Comparison of ENCODE assay signal across 14 cellular contexts in genomic region chr7:30844483-30844874, GRCh38.
A peak's percentile ranks its signal among the peaks of the same experiment; 100 is the strongest.
DNase-seq lines count a peak whose midpoint lies in the region; ATAC-seq and TF ChIP-seq lines count a peak whose summit lies in the region.
"Had no signal": no experiment of that assay in that cellular context is flagged by ENCODE, and none has a peak within 500 bp of the region (broad histone marks: within the 10 kb centered on the region; RNA-seq: fewer than 3 reads in every experiment).

No MANE protein-coding gene starts in this region.

- no peak overlapping the region for H2AFZ ChIP-seq in GM23338
- H2AFZ ChIP-seq: PC-9 had no signal

- no peak overlapping the region for H3K4me2 ChIP-seq in GM23338
- H3K4me2 ChIP-seq: PC-9 had no signal

- ATAC-seq in activated T-helper 17 cell treated with anti-CD3 and anti-CD28 coated beads, Interleukin-2, amount 50 U/mL, for 72 hours (replicated peaks), result peak; percentile 3
- no peak for ATAC-seq in left lung
- ATAC-seq in upper lobe of left lung (ENCODE audit: low FRiP score in 2 of 2), result no peak
- ATAC-seq in HG03139 (IDR thresholded peaks at IDR 0.05; ENCODE audit: unreplicated experiment), result no peak
- ATAC-seq in GM23338, result no peak
- ATAC-seq: HepG2 had no signal

- H3K27ac ChIP-seq in left lung (peak overlapping the region; percentile 55 to 62), spleen (peak overlapping the region in 1 of 8 donors; percentile 68), upper lobe of left lung (peak overlapping the region; percentile 77 to 92 (median 82)), GM23338 (ENCODE audit: low read depth) (no peak overlapping the region)
- H3K27ac ChIP-seq: PC-9 had no signal

- no peaks in the 10 kb centered on the region for H3F3A ChIP-seq in GM23338 (replicated peaks; ENCODE audit: low read depth)

- intact Hi-C loops in left lung (cut with DNase I) (no loop called here), spleen (cut with DNase I; ENCODE audit: low total_unique reads) (no loop called here)

- no peaks in the 10 kb centered on the region for H3K27me3 ChIP-seq in left lung
- H3K27me3 ChIP-seq in spleen (replicated peaks in 1 of 7), result no peaks in the 10 kb centered on the region
- no peaks in the 10 kb centered on the region for H3K27me3 ChIP-seq in upper lobe of left lung
- H3K27me3 ChIP-seq in GM23338 (ENCODE audit: insufficient read depth), result no peaks in the 10 kb centered on the region

- H3K27ac Mint-ChIP-seq in activated T-helper 17 cell treated with anti-CD3 and anti-CD28 coated beads, Interleukin-2, amount 50 U/mL, for 72 hours, result no peak overlapping the region
- no peak overlapping the region for H3K27ac Mint-ChIP-seq in GM23338

- H3K4me3 ChIP-seq in left lung (no peak overlapping the region), spleen (no peak overlapping the region), upper lobe of left lung (no peak overlapping the region), GM23338 (no peak overlapping the region)
- H3K4me3 ChIP-seq: PC-9 had no signal

- H3K79me2 ChIP-seq in GM23338 (replicated peaks; ENCODE audit: insufficient read depth), result no peaks in the 10 kb centered on the region

- peaks cover 4% of the 10 kb centered on the region for H3K4me1 Mint-ChIP-seq in activated T-helper 17 cell treated with anti-CD3 and anti-CD28 coated beads, Interleukin-2, amount 50 U/mL, for 72 hours
- H3K4me1 Mint-ChIP-seq in GM23338, result peaks cover 4% of the 10 kb centered on the region; the same call in 1 of the 3 replicates

- WGBS in spleen, 5 donors, result 69 to 93% (median 87%) methylated on average over 3 to 4 of the region's 4 CpGs
- WGBS in upper lobe of left lung, 2 donors, result 84 to 95% methylated on average over 4 of the region's 4 CpGs

- TF ChIP-seq CTCF in left lung (IDR thresholded peaks at IDR 0.05) (no peak), spleen (IDR thresholded peaks at IDR 0.05 in 8 of 11, conservative IDR thresholded peaks at IDR 0.05 in 3 of 11) (no peak), upper lobe of left lung (IDR thresholded peaks at IDR 0.05) (no peak), GM23338 (conservative IDR thresholded peaks at IDR 0.05; ENCODE audit: low read depth in 2 of 2) (no peak)

- H3K9me2 ChIP-seq in GM23338 (ENCODE audit: insufficient read depth), result no peaks in the 10 kb centered on the region

- no peaks in the 10 kb centered on the region for H3K9me3 Mint-ChIP-seq in activated T-helper 17 cell treated with anti-CD3 and anti-CD28 coated beads, Interleukin-2, amount 50 U/mL, for 72 hours
- no peaks in the 10 kb centered on the region for H3K9me3 Mint-ChIP-seq in GM23338

- no peak for TF ChIP-seq POLR2A in spleen (IDR thresholded peaks at IDR 0.05)
- TF ChIP-seq POLR2A in upper lobe of left lung (IDR thresholded peaks at IDR 0.05), result no peak

- no peak overlapping the region for H3K4me3 Mint-ChIP-seq in activated T-helper 17 cell treated with anti-CD3 and anti-CD28 coated beads, Interleukin-2, amount 50 U/mL, for 72 hours
- no peak overlapping the region for H3K4me3 Mint-ChIP-seq in GM23338

- no peaks in the 10 kb centered on the region for H4K20me1 ChIP-seq in GM23338 (replicated peaks; ENCODE audit: insufficient read depth)

- no peaks in the 10 kb centered on the region for H3K36me3 Mint-ChIP-seq in activated T-helper 17 cell treated with anti-CD3 and anti-CD28 coated beads, Interleukin-2, amount 50 U/mL, for 72 hours (ENCODE audit: low read depth)
- H3K36me3 Mint-ChIP-seq in GM23338 (ENCODE audit: low read depth), result no peaks in the 10 kb centered on the region

- H3K27me3 Mint-ChIP-seq in activated T-helper 17 cell treated with anti-CD3 and anti-CD28 coated beads, Interleukin-2, amount 50 U/mL, for 72 hours, result no peaks in the 10 kb centered on the region
- peaks cover 12% of the 10 kb centered on the region for H3K27me3 Mint-ChIP-seq in GM23338 (ENCODE audit: insufficient read depth, low read depth, poor library complexity)

- H3K9me3 ChIP-seq in left lung, result no peaks in the 10 kb centered on the region
- H3K9me3 ChIP-seq in spleen, result no peaks in the 10 kb centered on the region
- no peaks in the 10 kb centered on the region for H3K9me3 ChIP-seq in upper lobe of left lung

- no peak for TF ChIP-seq EP300 in upper lobe of left lung (IDR thresholded peaks at IDR 0.05)

- no peaks in the 10 kb centered on the region for H3K36me3 ChIP-seq in left lung
- peaks cover 0 to 11% (median 0%) of the 10 kb centered on the region in 6 donors for H3K36me3 ChIP-seq in spleen
- H3K36me3 ChIP-seq in upper lobe of left lung, result peaks cover 0 to 13% (median 3%) of the 10 kb centered on the region in 4 donors
- H3K36me3 ChIP-seq in GM23338 (ENCODE audit: insufficient read depth), result no peaks in the 10 kb centered on the region

- DNase-seq in left lung (no peak), spleen (peak; percentile 48), upper lobe of left lung (no peak), GM23338 (ENCODE audit: low spot score) (no peak), HK-2 (ENCODE audit: unreplicated experiment) (no peak)
- DNase-seq: EL, KG1, NCI-H146, NCI-H2081, NCI-H774, PC-9 had no signal

- peaks cover 19 to 25% of the 10 kb centered on the region in 2 donors for H3K4me1 ChIP-seq in left lung
- H3K4me1 ChIP-seq in spleen, result peaks cover 2 to 30% (median 8%) of the 10 kb centered on the region in 6 donors
- H3K4me1 ChIP-seq in upper lobe of left lung, result peaks cover 23 to 64% (median 54%) of the 10 kb centered on the region in 4 donors
- no peaks in the 10 kb centered on the region for H3K4me1 ChIP-seq in GM23338 (ENCODE audit: insufficient read depth)

TF ChIP-seq in GM23338, 12 proteins besides CTCF, POLR2A, EP300 and RAD21 (continues in another document):
- TF ChIP-seq NANOG (IDR thresholded peaks at IDR 0.05; ENCODE audit: borderline replicate concordance) (no peak), ZNF462 (CRISPR knock-in tag; IDR thresholded peaks at IDR 0.05) (no peak), CREB1 (CRISPR knock-in tag; IDR thresholded peaks at IDR 0.05; ENCODE audit: low read depth) (no peak), EZH2 (IDR thresholded peaks at IDR 0.05; ENCODE audit: low read depth, unreplicated experiment) (no peak), EZH2phosphoT487 (IDR thresholded peaks at IDR 0.05; ENCODE audit: unreplicated experiment) (no peak)
